ENCODE assay signal across 17 cellular contexts in genomic region chr22:49310354-49310753, GRCh38.
DNase-seq lines count a peak whose midpoint lies in the region; ATAC-seq and TF ChIP-seq lines count a peak whose summit lies in the region.
"Had no signal": no experiment of that assay in that cellular context is flagged by ENCODE, and none has a peak within 500 bp of the region (broad histone marks: within the 10 kb centered on the region; RNA-seq: fewer than 3 reads in every experiment).

No MANE protein-coding gene starts in this region.

- H3K36me3 ChIP-seq in colonic mucosa (no peaks in the 10 kb centered on the region), left lung (no peaks in the 10 kb centered on the region)
- H3K36me3 ChIP-seq: HAP-1 had no signal

- POLR2A ChIA-PET in activated CD8-positive, alpha-beta T cell treated with anti-CD3 and anti-CD28 coated beads, Interleukin-2, amount 10 ng/mL, durations not matched to agents 7 days and 5 days (lab: Charles Lee) = no interaction called here

- H3K27me3 ChIP-seq in colonic mucosa (no peaks in the 10 kb centered on the region), left lung (peaks cover 0 to 58% of the 10 kb centered on the region in 2 donors)

- no peaks in the 10 kb centered on the region for H3K4me1 ChIP-seq in colonic mucosa
- no peaks in the 10 kb centered on the region for H3K4me1 ChIP-seq in left lung
- H3K4me1 ChIP-seq: HAP-1 had no signal

- H3K9me3 Mint-ChIP-seq in activated CD8-positive, alpha-beta T cell treated with anti-CD3 and anti-CD28 coated beads, Interleukin-2, amount 10 ng/mL, durations not matched to agents 7 days and 5 days (ENCODE audit: insufficient read depth) = no peaks in the 10 kb centered on the region
- H3K9me3 Mint-ChIP-seq: IgD-negative memory B cell had no signal

- CTCF ChIA-PET in activated CD8-positive, alpha-beta T cell treated with anti-CD3 and anti-CD28 coated beads, Interleukin-2, amount 10 ng/mL, durations not matched to agents 7 days and 5 days (lab: Charles Lee) = no interaction called here

- H3K4me1 Mint-ChIP-seq in activated CD8-positive, alpha-beta T cell treated with anti-CD3 and anti-CD28 coated beads, Interleukin-2, amount 10 ng/mL, durations not matched to agents 7 days and 5 days (ENCODE audit: low read depth) = no peaks in the 10 kb centered on the region
- H3K4me1 Mint-ChIP-seq: CD4-positive, alpha-beta memory T cell; IgD-negative memory B cell had no signal

- TF ChIP-seq CTCF in colonic mucosa (IDR thresholded peaks at IDR 0.05) = no peak
- no peak for TF ChIP-seq CTCF in left lung (IDR thresholded peaks at IDR 0.05)

- no peak overlapping the region for H3K4me3 ChIP-seq in colonic mucosa
- H3K4me3 ChIP-seq in left lung = no peak overlapping the region
- H3K4me3 ChIP-seq: HAP-1 had no signal

- no peak overlapping the region for H3K4me3 Mint-ChIP-seq in activated CD8-positive, alpha-beta T cell treated with anti-CD3 and anti-CD28 coated beads, Interleukin-2, amount 10 ng/mL, durations not matched to agents 7 days and 5 days
- H3K4me3 Mint-ChIP-seq: CD4-positive, alpha-beta memory T cell; IgD-negative memory B cell had no signal

- no peaks in the 10 kb centered on the region for H3K36me3 Mint-ChIP-seq in activated CD8-positive, alpha-beta T cell treated with anti-CD3 and anti-CD28 coated beads, Interleukin-2, amount 10 ng/mL, durations not matched to agents 7 days and 5 days (ENCODE audit: low read depth)
- H3K36me3 Mint-ChIP-seq: CD4-positive, alpha-beta memory T cell; IgD-negative memory B cell had no signal

- peak; percentile 25 for DNase-seq in activated CD8-positive, alpha-beta memory T cell treated with anti-CD3 and anti-CD28 coated beads, Interleukin-2, amount 50 U/mL, for 48 hours
- DNase-seq in activated CD8-positive, alpha-beta memory T cell treated with anti-CD3 and anti-CD28 coated beads, Interleukin-2, amount 50 U/mL, for 4 hours = no peak
- peak; percentile 4 for DNase-seq in colonic mucosa
- DNase-seq in left lung = peak; percentile 4 to 17
- peak; percentile 7 for DNase-seq in stimulated activated CD8-positive, alpha-beta memory T cell treated with anti-CD3 and anti-CD28 coated beads, Interleukin-4, amount 100 ng/mL, for 48 hours
- DNase-seq in NCI-H524 (lab: John Stamatoyannopoulos, UW) = no peak
- no peak for DNase-seq in NOMO-1 treated with dmso at 0.1 percent for 144 hours (lab: John Stamatoyannopoulos, UW; ENCODE audit: unreplicated experiment)
- DNase-seq in activated CD8-positive, alpha-beta T cell treated with anti-CD3 and anti-CD28 coated beads, Interleukin-2, amount 10 ng/mL, durations not matched to agents 7 days and 5 days = no peak
- DNase-seq: CD4-positive, alpha-beta memory T cell; DMS79; Kasumi-1; NCI-H1105; NCI-H1694; NCI-H446 had no signal

- H3K9ac ChIP-seq in colonic mucosa (ENCODE audit: low read depth in 2 of 2, low read length in 2 of 2) = no peak overlapping the region

- H3K27ac ChIP-seq in colonic mucosa (no peak overlapping the region), left lung (no peak overlapping the region)
- H3K27ac ChIP-seq: RWPE1 had no signal

- H3K27me3 Mint-ChIP-seq in activated CD8-positive, alpha-beta T cell treated with anti-CD3 and anti-CD28 coated beads, Interleukin-2, amount 10 ng/mL, durations not matched to agents 7 days and 5 days (ENCODE audit: low read depth) = peaks cover 12% of the 10 kb centered on the region

- H3K9me3 ChIP-seq in colonic mucosa (no peaks in the 10 kb centered on the region), left lung (no peaks in the 10 kb centered on the region)
- H3K9me3 ChIP-seq: HAP-1 had no signal

- H3K27ac Mint-ChIP-seq in activated CD8-positive, alpha-beta T cell treated with anti-CD3 and anti-CD28 coated beads, Interleukin-2, amount 10 ng/mL, durations not matched to agents 7 days and 5 days = no peak overlapping the region
- H3K27ac Mint-ChIP-seq: CD4-positive, alpha-beta memory T cell; IgD-negative memory B cell had no signal

- intact Hi-C loops in colonic mucosa (cut with DNase I) = no loop called here
- intact Hi-C loops in left lung (cut with DNase I) = no loop called here

- no peak for ATAC-seq in left lung
- ATAC-seq in activated CD8-positive, alpha-beta T cell treated with anti-CD3 and anti-CD28 coated beads, Interleukin-2, amount 10 ng/mL, durations not matched to agents 7 days and 5 days = no peak

Comparison
In these comparisons a context has a peak if more than half of its experiments do, and no peak if none do; other contexts are left out.
1. DNase-seq: peak in activated CD8-positive, alpha-beta memory T cell treated with anti-CD3 and anti-CD28 coated beads, Interleukin-2, amount 50 U/mL, for 48 hours (single experiment), colonic mucosa (single experiment), left lung (2 of 2) and stimulated activated CD8-positive, alpha-beta memory T cell treated with anti-CD3 and anti-CD28 coated beads, Interleukin-4, amount 100 ng/mL, for 48 hours (single experiment); none in activated CD8-positive, alpha-beta memory T cell treated with anti-CD3 and anti-CD28 coated beads, Interleukin-2, amount 50 U/mL, for 4 hours (single experiment), NCI-H524 (0 of 2), NOMO-1 treated with dmso at 0.1 percent for 144 hours (single experiment) and activated CD8-positive, alpha-beta T cell treated with anti-CD3 and anti-CD28 coated beads, Interleukin-2, amount 10 ng/mL, durations not matched to agents 7 days and 5 days (single experiment).